ENCODE assay signal across 16 cellular contexts in the genomic region with DNA sequence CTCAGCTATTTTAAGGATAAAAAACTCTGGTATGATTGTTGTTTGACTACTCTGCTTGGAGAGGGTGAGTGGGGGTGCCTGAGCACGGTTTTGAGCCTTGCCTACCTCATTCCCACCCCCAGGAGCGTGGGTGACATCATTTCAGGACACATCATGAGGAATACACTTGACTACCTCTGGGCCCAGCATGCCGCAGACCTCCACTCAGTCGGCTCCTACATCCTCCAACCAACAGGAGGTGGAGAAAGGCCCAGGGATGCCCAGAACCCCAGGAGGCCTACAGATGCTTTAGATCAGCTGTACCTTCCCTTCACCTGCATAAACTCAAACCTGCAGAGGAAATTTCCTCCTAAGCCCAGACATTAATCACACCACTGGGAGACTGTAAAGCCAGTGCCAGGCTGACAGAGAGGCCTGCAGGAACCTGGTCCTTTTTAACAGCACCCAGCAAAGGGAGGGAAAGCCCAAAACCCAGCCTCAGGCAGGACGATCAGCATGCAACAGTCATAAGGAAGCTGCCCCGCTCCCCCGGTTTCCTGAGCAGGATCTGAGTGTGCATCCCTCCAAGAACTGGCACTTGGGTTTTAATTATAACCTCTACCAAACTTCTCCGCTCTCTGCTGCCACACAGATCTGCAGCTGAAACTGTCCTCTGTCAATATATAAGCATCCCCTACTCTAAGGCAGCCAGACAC.
DNase-seq lines count a peak whose midpoint lies in the region; TF ChIP-seq lines count a peak whose summit lies in the region.
"Had no signal": no experiment of that assay in that cellular context is flagged by ENCODE, and none has a peak within 500 bp of the region (broad histone marks: within the 10 kb centered on the region; RNA-seq: fewer than 3 reads in every experiment).

No MANE protein-coding gene starts in this region.

- H3K4me2 ChIP-seq in Karpas-422 (ENCODE audit: low read depth, low read length, poor library complexity, severe bottlenecking) = no peak overlapping the region

- peaks cover 41% of the 10 kb centered on the region for H3K4me1 ChIP-seq in Karpas-422 (ENCODE audit: low read length)

- CTCF ChIA-PET in activated CD4-positive, alpha-beta T cell treated with anti-CD3 and anti-CD28 coated beads, Interleukin-2, amount 10 ng/mL, durations not matched to agents 7 days and 5 days (lab: Charles Lee) = no interaction called here

- TF ChIP-seq CTCF in osteocyte (IDR thresholded peaks at IDR 0.05) = no peak
- no peak for TF ChIP-seq CTCF in GM13977 (IDR thresholded peaks at IDR 0.05; ENCODE audit: extremely low read depth, insufficient read depth, missing control alignments)

- H3K36me3 ChIP-seq in Karpas-422 (ENCODE audit: insufficient read depth, low read length) = peaks cover 8% of the 10 kb centered on the region; the same call in 1 of the 2 replicates

- H3K27me3 ChIP-seq in Karpas-422 (ENCODE audit: low read length) = no peaks in the 10 kb centered on the region

- H3K27me3 Mint-ChIP-seq in activated CD4-positive, alpha-beta T cell treated with anti-CD3 and anti-CD28 coated beads, Interleukin-2, amount 10 ng/mL, durations not matched to agents 7 days and 5 days = peaks cover 13% of the 10 kb centered on the region
- H3K27me3 Mint-ChIP-seq in osteocyte (ENCODE audit: unreplicated experiment) = peaks cover 38% of the 10 kb centered on the region
- H3K27me3 Mint-ChIP-seq: IgD-negative memory B cell had no signal

- H4K20me1 ChIP-seq in Karpas-422 (ENCODE audit: insufficient read depth, low read depth, low read length) = no peaks in the 10 kb centered on the region

- no peak overlapping the region for H3K27ac Mint-ChIP-seq in activated CD4-positive, alpha-beta T cell treated with anti-CD3 and anti-CD28 coated beads, Interleukin-2, amount 10 ng/mL, durations not matched to agents 7 days and 5 days
- H3K27ac Mint-ChIP-seq in osteocyte (ENCODE audit: unreplicated experiment) = no peak overlapping the region
- H3K27ac Mint-ChIP-seq: IgD-negative memory B cell had no signal

- H3K4me3 Mint-ChIP-seq in activated CD4-positive, alpha-beta T cell treated with anti-CD3 and anti-CD28 coated beads, Interleukin-2, amount 10 ng/mL, durations not matched to agents 7 days and 5 days = no peak overlapping the region
- no peak overlapping the region for H3K4me3 Mint-ChIP-seq in osteocyte (ENCODE audit: unreplicated experiment)
- H3K4me3 Mint-ChIP-seq: IgD-negative memory B cell had no signal

- H3K27ac ChIP-seq in Karpas-422 (ENCODE audit: low read length) = peak overlapping the region; percentile 12; the same call in 1 of the 2 replicates
- H3K27ac ChIP-seq in angular gyrus (ENCODE audit: low read depth, low read length) = peak overlapping the region; percentile 0

- H2AFZ ChIP-seq in Karpas-422 (ENCODE audit: low read length) = peak overlapping the region; percentile 8; the same call in 1 of the 2 replicates

- in situ Hi-C loops in GM13977 (cut with MboI; ENCODE audit: low pct_unique_long_range_greater_than_20kb, low sequenced_read_pairs, unreplicated experiment) = no loop called here

- peaks cover 19% of the 10 kb centered on the region for H3K9me3 ChIP-seq in Karpas-422 (ENCODE audit: low read length)

- H3K79me2 ChIP-seq in Karpas-422 (ENCODE audit: low read length) = no peaks in the 10 kb centered on the region

- no peaks in the 10 kb centered on the region for H3K36me3 Mint-ChIP-seq in activated CD4-positive, alpha-beta T cell treated with anti-CD3 and anti-CD28 coated beads, Interleukin-2, amount 10 ng/mL, durations not matched to agents 7 days and 5 days (ENCODE audit: low read depth)
- H3K36me3 Mint-ChIP-seq in osteocyte (ENCODE audit: unreplicated experiment) = peaks cover 3% of the 10 kb centered on the region

- H3K9me2 ChIP-seq in Karpas-422 (replicated peaks; ENCODE audit: insufficient read depth, low read length) = no peaks in the 10 kb centered on the region

- H3K9ac ChIP-seq in Karpas-422 (ENCODE audit: low read length) = no peak overlapping the region

- POLR2A ChIA-PET in activated CD4-positive, alpha-beta T cell treated with anti-CD3 and anti-CD28 coated beads, Interleukin-2, amount 10 ng/mL, durations not matched to agents 7 days and 5 days (lab: Charles Lee) = no interaction called here

- DNase-seq in activated CD4-positive, alpha-beta T cell treated with anti-CD3 and anti-CD28 coated beads, Interleukin-2, amount 50 U/mL, for 48 hours = peak; percentile 10 to 24
- no peak for DNase-seq in activated CD4-positive, alpha-beta T cell treated with anti-CD3 and anti-CD28 coated beads, Interleukin-2, amount 10 ng/mL, durations not matched to agents 7 days and 5 days
- DNase-seq in Karpas-422 = no peak
- DNase-seq in osteocyte (ENCODE audit: extremely low spot score, unreplicated experiment) = peak; percentile 65
- DNase-seq in stimulated activated CD4-positive, alpha-beta T cell treated with anti-CD3 and anti-CD28 coated beads, Interleukin-2, amount 100 ng/mL, for 24 hours = no peak
- DNase-seq in anterior cingulate cortex (lab: John Stamatoyannopoulos, UW) = no peak
- DNase-seq in GM13977 (ENCODE audit: low spot score) = no peak
- DNase-seq: C1 segment of cervical spinal cord, EL, H7, NCI-H187, NCI-H345, NCI-H526, SIG-M5 had no signal

- H3K4me3 ChIP-seq in Karpas-422 (ENCODE audit: low read length) = no peak overlapping the region

- H3K4me1 Mint-ChIP-seq in activated CD4-positive, alpha-beta T cell treated with anti-CD3 and anti-CD28 coated beads, Interleukin-2, amount 10 ng/mL, durations not matched to agents 7 days and 5 days = peaks cover 9% of the 10 kb centered on the region
- peaks cover 11% of the 10 kb centered on the region for H3K4me1 Mint-ChIP-seq in osteocyte (ENCODE audit: unreplicated experiment)

- peaks cover 2% of the 10 kb centered on the region for H3K9me3 Mint-ChIP-seq in activated CD4-positive, alpha-beta T cell treated with anti-CD3 and anti-CD28 coated beads, Interleukin-2, amount 10 ng/mL, durations not matched to agents 7 days and 5 days
- H3K9me3 Mint-ChIP-seq in osteocyte (ENCODE audit: unreplicated experiment) = peaks cover 30% of the 10 kb centered on the region

Comparison
In these comparisons a context has a peak if more than half of its experiments do, and no peak if none do; other contexts are left out.
1. DNase-seq: peak in activated CD4-positive, alpha-beta T cell treated with anti-CD3 and anti-CD28 coated beads, Interleukin-2, amount 50 U/mL, for 48 hours (2 of 2) and osteocyte (single experiment); none in activated CD4-positive, alpha-beta T cell treated with anti-CD3 and anti-CD28 coated beads, Interleukin-2, amount 10 ng/mL, durations not matched to agents 7 days and 5 days (single experiment), Karpas-422 (single experiment), stimulated activated CD4-positive, alpha-beta T cell treated with anti-CD3 and anti-CD28 coated beads, Interleukin-2, amount 100 ng/mL, for 24 hours (0 of 2), anterior cingulate cortex (0 of 58) and GM13977 (single experiment).